ENCODE assay signal across 1 cellular context in genomic region chr5:143217065-143217803, GRCh38.
TF ChIP-seq lines count a peak whose summit lies in the region.

No MANE protein-coding gene starts in this region.

TF ChIP-seq in HCT116, 20 proteins besides CTCF, POLR2A, EP300 and RAD21:
- TF ChIP-seq REST (IDR thresholded peaks at IDR 0.05; ENCODE audit: low read depth) (no peak), CBX3 (IDR thresholded peaks at IDR 0.05; ENCODE audit: low read depth) (no peak), POLR2AphosphoS5 (IDR thresholded peaks at IDR 0.05; ENCODE audit: low read depth, low read length) (no peak), JUND (IDR thresholded peaks at IDR 0.05) (no peak), ZFX (IDR thresholded peaks at IDR 0.05) (no peak), TCF7L2 (IDR thresholded peaks at IDR 0.05; ENCODE audit: borderline replicate concordance, extremely low read depth, insufficient read depth, insufficient read length) (no peak), ZBTB33 (IDR thresholded peaks at IDR 0.05; ENCODE audit: extremely low read depth, insufficient replicate concordance, low read length) (no peak), SP1 (IDR thresholded peaks at IDR 0.05; ENCODE audit: low read depth) (no peak), SIN3A (IDR thresholded peaks at IDR 0.05; ENCODE audit: low read depth) (no peak), YY1 (IDR thresholded peaks at IDR 0.05; ENCODE audit: extremely low read depth, insufficient replicate concordance, low read depth, low read length) (no peak), SRF (IDR thresholded peaks at IDR 0.05; ENCODE audit: low read depth) (no peak)
